8 cellular contexts compared by ENCODE assay signal in genomic region chr20:37564388-37565133, GRCh38. TPM values are rescaled to one million over a fixed set of nuclear protein-coding genes. Genes with fewer than 3 reads are reported as not detected.
A peak's percentile ranks its signal among the peaks of the same experiment; 100 is the strongest.
DNase-seq lines count a peak whose midpoint lies in the region; ATAC-seq, FAIRE-seq and TF ChIP-seq lines count a peak whose summit lies in the region.

No MANE protein-coding gene starts in this region.

- intact Hi-C loops in pancreas (cut with DNase I): loop anchor here in 1 of 3 donors (5.0 kb wide), 2 partner anchors 428 to 653 kb away; no protein-coding TSS in a partner anchor

- CTCF ChIA-PET in AG04450 (lab: Charles Lee): interaction anchor here (0.5 to 2.9 kb wide), 46 partner anchors 8 to 848 kb away, joined by 3 to 46 read pairs (median 4); partner anchors contain the start of gene CTNNBL1

- H3K27me3 ChIP-seq in AG04450 (ENCODE audit: control insufficient read depth, insufficient read depth, low read length) (peaks cover 53% of the 10 kb centered on the region), gastroesophageal sphincter (peaks cover 63% of the 10 kb centered on the region), pancreas (peaks cover 0 to 15% (median 0%) of the 10 kb centered on the region in 4 donors)

- no peak for TF ChIP-seq POLR2A in GM12892 (IDR thresholded peaks at IDR 0.05; ENCODE audit: low read depth, low read length)
- TF ChIP-seq POLR2A in gastroesophageal sphincter (IDR thresholded peaks at IDR 0.05): no peak

- TF ChIP-seq EP300 in gastroesophageal sphincter (IDR thresholded peaks at IDR 0.05): no peak

- H3K9me3 ChIP-seq in AG04450 (ENCODE audit: control insufficient read depth, insufficient read depth, low read length) (no peaks in the 10 kb centered on the region), gastroesophageal sphincter (no peaks in the 10 kb centered on the region), pancreas (no peaks in the 10 kb centered on the region)

- no peak for FAIRE-seq in GM12892 (lab: Jason Lieb, UNC)
- no peak for FAIRE-seq in pancreas (lab: Jason Lieb, UNC)

- peaks cover 0 to 15% (median 0%) of the 10 kb centered on the region in 3 donors for H3K4me1 ChIP-seq in gastroesophageal sphincter
- no peaks in the 10 kb centered on the region for H3K4me1 ChIP-seq in pancreas

- H3K36me3 ChIP-seq in gastroesophageal sphincter (no peaks in the 10 kb centered on the region), pancreas (no peaks in the 10 kb centered on the region)

- DNase-seq in AG04450 (ENCODE audit: low read depth, low spot score) (no peak), GM12892 (ENCODE audit: insufficient read length) (peak; percentile 73), NCI-H526 (lab: John Stamatoyannopoulos, UW) (peak; percentile 14 to 80), activated T-cell treated with anti-CD3 and anti-CD28 coated beads for 24 hours (ENCODE audit: low read depth) (peak; percentile 31), pancreas (peak in 5 of 6 donors; percentile 8 to 88 (median 59))

- TF ChIP-seq CTCF in AG04450 (IDR thresholded peaks at IDR 0.05; ENCODE audit: low read depth, low read length): peak; percentile 90
- peak in 3 of 4 experiments; percentile 76 to 96 (median 78) for TF ChIP-seq CTCF in gastroesophageal sphincter (IDR thresholded peaks at IDR 0.05)
- peak; percentile 61 to 89 (median 82) for TF ChIP-seq CTCF in pancreas (IDR thresholded peaks at IDR 0.05)

- no peak overlapping the region for H3K27ac ChIP-seq in AG04450 (ENCODE audit: low read depth, low read length)
- H3K27ac ChIP-seq in gastroesophageal sphincter: no peak overlapping the region
- no peak overlapping the region for H3K27ac ChIP-seq in pancreas

- H3K4me3 ChIP-seq in AG04450 (ENCODE audit: low read depth, low read length): no peak overlapping the region
- no peak overlapping the region for H3K4me3 ChIP-seq in gastroesophageal sphincter
- no peak overlapping the region for H3K4me3 ChIP-seq in pancreas

- ATAC-seq in gastroesophageal sphincter (no peak), pancreas (peak; percentile 53 to 88 (median 87)), GM18867 (IDR thresholded peaks at IDR 0.05; ENCODE audit: unreplicated experiment) (no peak), HG02973 (IDR thresholded peaks at IDR 0.05; ENCODE audit: unreplicated experiment) (no peak)

- WGBS in gastroesophageal sphincter (ENCODE audit: low coverage in 1 of 2), 2 donors: 7 to 71% methylated on average over 3 to 7 of the region's 34 CpGs
- 6 to 10% methylated on average over 28 to 34 of the region's 34 CpGs for WGBS in pancreas, 2 donors

- POLR2A ChIA-PET in AG04450 (lab: Yijun Ruan, JAX): no interaction called here

RNA-seq across cellular contexts. Expression of gene BLCAP, which starts 36.9 kb away (rescaled TPM):
- 88.9 and 94.1 TPM in 2 replicates for polyA plus RNA-seq in AG04450 (2011; rRNA removed)
- 73.2 and 73.7 TPM in 2 replicates for polyA minus RNA-seq in AG04450 (2011; rRNA and poly(A)+ RNA removed)
- polyA plus RNA-seq in GM12892 (2012; ENCODE audit: missing spikeins): 20.0 TPM
- total RNA-seq in gastroesophageal sphincter: 10 to 100 TPM; 37.7 to 65.5 (median 55.6) TPM
- 10 to 100 TPM; 14.6 to 27.9 (median 16.9) TPM for total RNA-seq in pancreas
- 10 to 100 TPM; 21.1 to 35.3 TPM for polyA plus RNA-seq in pancreas

RNA-seq across cellular contexts. Expression of gene NNAT, which starts 43.5 kb away (rescaled TPM):
- polyA plus RNA-seq in AG04450 (2011; rRNA removed): 54.0 and 59.6 TPM in 2 replicates
- polyA minus RNA-seq in AG04450 (2011; rRNA and poly(A)+ RNA removed): 16.0 and 26.6 TPM in 2 replicates
- polyA plus RNA-seq in GM12892 (2012; ENCODE audit: missing spikeins): 0.85 TPM
- total RNA-seq in gastroesophageal sphincter: 1 to 10 TPM; 3.3 to 8.8 (median 7.7) TPM
- total RNA-seq in pancreas: 1 to 10 TPM in 1 of 6 donors, under 1 TPM in 1, not detected in 4; 0.31 to 1.0 TPM
- polyA plus RNA-seq in pancreas: under 1 TPM; 0.34 to 0.92 TPM

Comparison
In these comparisons a context has a peak if more than half of its experiments do, and no peak if none do; other contexts are left out.
1. ATAC-seq: peak in pancreas (4 of 4); none in gastroesophageal sphincter (single experiment), GM18867 (single experiment) and HG02973 (single experiment).
2. Peak in every context shown above with its lines, with median percentiles within 50 percentile points of each other: CTCF ChIP-seq.